Comparison of ENCODE assay signal across 8 cellular contexts in the genomic region with DNA sequence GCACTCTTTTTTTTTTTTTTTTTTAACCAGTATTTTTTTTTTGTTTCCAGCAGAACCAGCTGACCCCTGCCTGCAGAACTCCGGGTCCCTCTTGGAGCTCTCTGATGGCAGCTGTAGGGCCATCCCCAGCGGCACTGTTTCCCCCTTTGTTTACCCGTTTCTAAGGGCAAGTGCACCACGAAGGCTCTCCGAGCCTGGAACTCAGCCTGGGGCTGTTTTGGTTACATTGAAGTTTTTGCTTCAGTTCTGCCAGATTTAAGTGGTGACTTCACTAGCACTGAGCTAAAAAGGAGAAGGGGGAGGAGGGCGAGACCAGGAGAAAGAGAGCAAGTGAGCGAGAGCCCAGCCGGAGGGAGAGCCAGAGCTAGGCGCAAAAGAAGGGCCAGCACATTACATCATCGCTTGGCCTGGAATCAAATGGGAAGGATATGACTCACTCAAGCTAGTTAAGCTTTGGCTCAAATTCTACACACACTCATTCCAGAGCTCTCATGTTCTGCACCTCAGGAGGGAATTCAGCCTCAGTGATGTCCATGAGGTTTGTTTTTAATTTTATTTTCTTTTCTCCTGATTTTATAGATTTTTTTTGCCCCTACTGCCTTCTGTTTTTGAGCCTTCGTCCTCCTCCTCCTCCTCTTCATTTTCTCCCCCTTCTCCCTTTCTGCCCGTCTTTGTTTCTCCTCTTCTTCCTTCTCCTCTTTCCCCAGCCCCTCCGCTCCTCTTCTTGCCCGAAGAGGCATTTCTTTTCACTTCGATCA.
DNase-seq lines count a peak whose midpoint lies in the region; ATAC-seq and TF ChIP-seq lines count a peak whose summit lies in the region.

No MANE protein-coding gene starts in this region.

- no peaks in the 10 kb centered on the region for H3K9me3 ChIP-seq in SK-N-MC (ENCODE audit: low read depth, low read length)

- no peaks in the 10 kb centered on the region for H3K36me3 ChIP-seq in SK-N-MC (ENCODE audit: insufficient read depth, low read length)

- peak; percentile 63 for ATAC-seq in GM21381 (IDR thresholded peaks at IDR 0.05; ENCODE audit: unreplicated experiment)

- H3K9ac ChIP-seq in SK-N-MC (ENCODE audit: insufficient read length) = peak overlapping the region; percentile 65

- H3K27ac ChIP-seq in SK-N-MC = no peak overlapping the region; the same call in 1 of the 2 replicates

- peak overlapping the region; percentile 31 for H3K4me3 ChIP-seq in LNCaP clone FGC (ENCODE audit: low read depth, low read length)
- H3K4me3 ChIP-seq in SK-N-MC = peak overlapping the region; percentile 65
- peak overlapping the region; percentile 49 for H3K4me3 ChIP-seq in epithelial cell of esophagus (ENCODE audit: low read length)

- peak; percentile 99 for DNase-seq in Ammon's horn (ENCODE audit: low spot score)
- DNase-seq in LNCaP clone FGC (ENCODE audit: low read depth) = peak; percentile 91
- DNase-seq in SK-N-MC (ENCODE audit: low read depth, low spot score) = no peak
- peak; percentile 98 for DNase-seq in epithelial cell of esophagus (ENCODE audit: low read depth)
- DNase-seq in lung microvascular endothelial cell (ENCODE audit: low read depth in 2 of 2) = peak; percentile 98
- DNase-seq in superior temporal gyrus (ENCODE audit: extremely low spot score) = peak; percentile 100
- no peak for DNase-seq in activated CD4-positive, alpha-beta T cell treated with anti-CD3 and anti-CD28 coated beads, Interleukin-2, amount 50 U/mL, for 1 hour

- TF ChIP-seq CTCF in LNCaP clone FGC (IDR thresholded peaks at IDR 0.05; ENCODE audit: control insufficient read depth, extremely low read depth, insufficient read depth) = no peak
- no peak for TF ChIP-seq CTCF in epithelial cell of esophagus (IDR thresholded peaks at IDR 0.05; ENCODE audit: insufficient read depth, low read depth, low read length, missing control alignments)

Comparison
In these comparisons a context has a peak if more than half of its experiments do, and no peak if none do; other contexts are left out.
1. DNase-seq: peak in Ammon's horn (single experiment), LNCaP clone FGC (single experiment), epithelial cell of esophagus (single experiment), lung microvascular endothelial cell (2 of 2) and superior temporal gyrus (single experiment); none in SK-N-MC (single experiment) and activated CD4-positive, alpha-beta T cell treated with anti-CD3 and anti-CD28 coated beads, Interleukin-2, amount 50 U/mL, for 1 hour (single experiment).
2. Peak in every context shown above with its lines, with median percentiles within 50 percentile points of each other: H3K4me3 ChIP-seq.